In the genomic region with DNA sequence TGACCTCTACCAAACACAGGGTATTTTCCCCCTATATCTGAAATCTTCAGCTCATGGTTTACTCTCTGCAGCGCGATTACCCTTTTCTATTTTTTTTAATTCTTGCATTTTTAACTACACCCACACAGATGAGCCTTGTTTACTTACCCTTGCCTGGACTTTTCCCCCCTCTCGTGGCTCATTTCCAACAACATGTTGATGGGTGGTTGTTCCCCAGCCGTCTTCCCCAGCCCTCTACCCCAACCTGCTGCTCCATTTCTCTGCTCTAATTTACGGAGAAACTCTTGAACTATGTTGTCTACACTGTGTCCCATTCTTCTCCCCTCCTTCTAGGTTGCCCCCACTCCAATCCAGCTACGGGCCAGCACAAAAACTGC, we compare ENCODE assay signal across 8 cellular contexts. TPM values are rescaled to one million over a fixed set of nuclear protein-coding genes. Genes with fewer than 3 reads are reported as not detected.
DNase-seq lines count a peak whose midpoint lies in the region; ATAC-seq and TF ChIP-seq lines count a peak whose summit lies in the region.

No MANE protein-coding gene starts in this region.

- H3K4me2 ChIP-seq in OCI-LY7 (ENCODE audit: low read length): 0 out of 2 replicates have a peak overlapping the region, but pooled peaks have one; percentile 16

- H3K4me3 ChIP-seq in OCI-LY7 (ENCODE audit: low read depth, low read length, poor library complexity, severe bottlenecking) (no peak overlapping the region), gastroesophageal sphincter (peak overlapping the region; percentile 64 to 66), psoas muscle (peak overlapping the region; percentile 94)

- no peak overlapping the region for H3K4me3 Mint-ChIP-seq in Calu3 (ENCODE audit: low read depth, unreplicated experiment)

- H4K20me1 ChIP-seq in OCI-LY7 (ENCODE audit: insufficient read depth, low read length): no peaks in the 10 kb centered on the region

- H3K27me3 ChIP-seq in gastroesophageal sphincter (no peaks in the 10 kb centered on the region), psoas muscle (ENCODE audit: insufficient read depth in 3 of 3, low read length in 2 of 3) (no peaks in the 10 kb centered on the region)

- no peaks in the 10 kb centered on the region for H3K4me1 Mint-ChIP-seq in Calu3 (ENCODE audit: low read depth, unreplicated experiment)

- no peaks in the 10 kb centered on the region for H3K27me3 Mint-ChIP-seq in Calu3 (ENCODE audit: unreplicated experiment)

- H3K36me3 ChIP-seq in OCI-LY7 (ENCODE audit: insufficient read depth, low read length): peaks cover 10% of the 10 kb centered on the region; the same call in 1 of the 2 replicates
- H3K36me3 ChIP-seq in gastroesophageal sphincter: peaks cover 2 to 27% of the 10 kb centered on the region in 2 donors
- H3K36me3 ChIP-seq in psoas muscle (ENCODE audit: insufficient read depth in 1 of 2, low read depth in 1 of 2): peaks cover 8 to 25% of the 10 kb centered on the region in 2 donors

- ATAC-seq in gastroesophageal sphincter (no peak), psoas muscle (peak in 3 of 4 donors; percentile 1 to 6 (median 4))

- H3K9me2 ChIP-seq in OCI-LY7 (ENCODE audit: insufficient read depth, low read length): no peaks in the 10 kb centered on the region

- CTCF ChIA-PET in OCI-LY7 (lab: Charles Lee; ENCODE audit: unreplicated experiment): no interaction called here
- CTCF ChIA-PET in Calu3 (lab: Charles Lee): interaction anchor here (0.7 to 2.2 kb wide), 4 partner anchors 11 to 15 kb away, joined by 3 to 11 read pairs (median 5); partner anchors contain the start of gene ZNF345

- TF ChIP-seq EP300 in gastroesophageal sphincter (IDR thresholded peaks at IDR 0.05): no peak

- TF ChIP-seq CTCF in OCI-LY7 (conservative IDR thresholded peaks at IDR 0.05; ENCODE audit: low read length): no peak
- no peak for TF ChIP-seq CTCF in gastroesophageal sphincter (IDR thresholded peaks at IDR 0.05)
- no peak for TF ChIP-seq CTCF in psoas muscle (IDR thresholded peaks at IDR 0.05)
- TF ChIP-seq CTCF in Calu3 (IDR thresholded peaks at IDR 0.05; ENCODE audit: unreplicated experiment): no peak

- H3K9me3 ChIP-seq in OCI-LY7 (ENCODE audit: low read length) (peaks cover 5% of the 10 kb centered on the region; the same call in 1 of the 2 replicates), gastroesophageal sphincter (peaks cover 0 to 42% (median 0%) of the 10 kb centered on the region in 3 donors), psoas muscle (peaks cover 61% of the 10 kb centered on the region)

- TF ChIP-seq POLR2A in gastroesophageal sphincter (IDR thresholded peaks at IDR 0.05): no peak

- no peak overlapping the region for H2AFZ ChIP-seq in OCI-LY7 (ENCODE audit: low read length)

- WGBS in gastroesophageal sphincter (ENCODE audit: low coverage in 1 of 2), 2 donors: 10 to 11% methylated on average over 5 to 6 of the region's 6 CpGs
- WGBS in psoas muscle, 3 donors: 5 to 17% (median 11%) methylated on average over 6 of the region's 6 CpGs

- no TSS peak for BruUV-seq in OCI-LY7 (replicated peaks; lab: Mats Ljungman, UMichigan)
- BruUV-seq in Calu3 (replicated peaks; lab: Mats Ljungman, UMichigan): no TSS peak

- DNase-seq in DMS 273 treated with DMSO at 0.1 percent for 48 hours (lab: John Stamatoyannopoulos, UW) (peak; percentile 65), OCI-LY7 (ENCODE audit: low spot score) (no peak), psoas muscle (no peak), Calu3 (no peak), GM19240 (ENCODE audit: insufficient read length, low spot score) (no peak), germinal center (ENCODE audit: low spot score) (no peak), SKM-1 treated with dmso at 0.1 percent for 144 hours (lab: John Stamatoyannopoulos, UW; ENCODE audit: unreplicated experiment) (no peak)

- H3K79me2 ChIP-seq in OCI-LY7 (ENCODE audit: insufficient read depth, low read depth, low read length): no peaks in the 10 kb centered on the region

- H3K9me3 Mint-ChIP-seq in Calu3 (ENCODE audit: low read depth, unreplicated experiment): peaks cover 19% of the 10 kb centered on the region

- POLR2A ChIA-PET in OCI-LY7 (lab: Charles Lee): no interaction called here

- intact Hi-C loops in OCI-LY7 (cut with micrococcal nuclease; ENCODE audit: unreplicated experiment) (no loop called here), psoas muscle (cut with DNase I) (loop anchor here in 1 of 2 donors (5.0 kb wide), 2 partner anchors 40 to 80 kb away; partner anchors contain the start of genes ZNF568 and ZNF829), Calu3 (cut with micrococcal nuclease; ENCODE audit: unreplicated experiment) (loop anchor here (5.0 kb wide), 1 partner anchor 65 kb away; the partner anchor contains the start of gene ZNF850)

- H3K4me1 ChIP-seq in OCI-LY7 (ENCODE audit: insufficient read depth, low read length, poor library complexity, severe bottlenecking) (no peaks in the 10 kb centered on the region), gastroesophageal sphincter (peaks cover 4 to 26% (median 5%) of the 10 kb centered on the region in 3 donors), psoas muscle (no peaks in the 10 kb centered on the region)

- H3K36me3 Mint-ChIP-seq in Calu3 (ENCODE audit: insufficient read depth, unreplicated experiment): peaks cover 16% of the 10 kb centered on the region

- H3K27ac Mint-ChIP-seq in Calu3 (ENCODE audit: unreplicated experiment): no peak overlapping the region

- H3K27ac ChIP-seq in OCI-LY7 (ENCODE audit: low read depth, low read length, poor library complexity, severe bottlenecking): no peak overlapping the region
- H3K27ac ChIP-seq in gastroesophageal sphincter: peak overlapping the region; percentile 64 to 90 (median 85)
- H3K27ac ChIP-seq in psoas muscle: peak overlapping the region; percentile 86

RNA-seq across cellular contexts. Expression of gene ZNF790, which starts 0.7 kb away (rescaled TPM):
- 4.3 and 5.4 TPM in 2 replicates for total RNA-seq in OCI-LY7 (2014; rRNA removed; shearing (Covaris generic))
- total RNA-seq in OCI-LY7 (2022): 2.7 and 3.0 TPM in 2 replicates
- 10 to 100 TPM in 3 of 4 donors, 1 to 10 TPM in 1; 9.7 to 15.7 (median 14.3) TPM for total RNA-seq in gastroesophageal sphincter
- total RNA-seq in psoas muscle: 1 to 10 TPM; 2.5 to 5.1 (median 4.5) TPM
- 1 to 10 TPM; 1.4 to 7.5 (median 1.7) TPM for polyA plus RNA-seq in psoas muscle
- 10.4 and 10.8 TPM in 2 replicates for total RNA-seq in Calu3 (2022)

RNA-seq across cellular contexts. Expression of gene ZNF345, which starts 13.2 kb away (rescaled TPM):
- 1.1 and 3.3 TPM in 2 replicates for total RNA-seq in OCI-LY7 (2014; rRNA removed; shearing (Covaris generic))
- total RNA-seq in OCI-LY7 (2022) (3.0 and 4.3 TPM in 2 replicates), gastroesophageal sphincter (1 to 10 TPM; 3.9 to 7.8 (median 5.7) TPM), psoas muscle (1 to 10 TPM in 3 of 4 donors, under 1 TPM in 1; 0.76 to 2.3 (median 1.5) TPM), Calu3 (2022) (5.0 and 5.3 TPM in 2 replicates)
- 1 to 10 TPM in 2 of 3 donors, under 1 TPM in 1; 0.42 to 2.2 (median 1.1) TPM for polyA plus RNA-seq in psoas muscle
